Comparison of ENCODE assay signal across 8 cellular contexts in the genomic region with DNA sequence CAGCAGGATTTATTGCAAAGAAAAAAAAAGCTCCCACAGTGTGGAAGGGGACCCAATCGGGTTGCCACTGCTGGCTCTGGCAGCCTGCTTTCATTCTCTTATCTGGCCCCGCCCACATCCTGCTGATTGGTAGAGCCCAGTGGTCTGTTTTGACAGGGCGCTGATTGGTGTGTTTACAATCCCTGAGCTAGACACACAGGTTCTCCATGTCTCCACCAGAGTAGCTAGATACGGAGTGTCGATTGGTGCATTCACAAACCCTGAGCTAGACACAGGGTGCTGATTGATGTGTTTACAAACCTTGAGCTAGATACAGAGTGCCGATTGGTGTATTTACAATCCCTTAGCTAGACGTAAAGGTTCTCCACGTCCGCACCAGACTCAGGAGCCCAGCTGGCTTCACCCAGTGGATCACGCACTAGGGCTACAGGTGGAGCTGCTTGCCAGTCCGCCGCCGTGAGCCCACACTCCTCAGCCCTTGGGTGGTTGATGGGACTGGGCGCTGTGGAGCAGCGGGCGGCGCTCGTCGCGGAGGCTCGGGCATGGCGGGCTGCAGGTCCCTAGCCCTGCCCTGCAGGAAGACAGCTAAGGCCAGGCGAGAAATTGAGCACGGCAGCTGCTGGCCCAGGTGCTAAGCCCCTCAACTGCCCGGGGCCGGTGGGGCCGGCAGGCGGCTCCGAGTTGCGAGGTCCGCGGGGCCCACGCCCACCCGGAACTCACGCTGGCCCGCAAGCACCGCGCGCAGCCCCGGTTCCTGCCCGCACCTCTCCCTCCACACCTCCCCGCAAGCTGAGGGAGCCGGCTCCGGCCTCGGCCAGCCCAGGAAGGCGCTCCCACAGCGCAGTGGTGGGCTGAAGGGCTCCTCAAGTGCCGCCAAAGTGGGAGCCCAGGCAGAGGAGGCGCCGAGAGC. TPM values are rescaled to one million over a fixed set of nuclear protein-coding genes. Genes with fewer than 3 reads are reported as not detected.
DNase-seq lines count a peak whose midpoint lies in the region; TF ChIP-seq lines count a peak whose summit lies in the region.
"Not testable (repeated sequence)": the region's sequence is repeated elsewhere in the genome, so short reads cannot be mapped to it uniquely, and the experiment has no call there.

No MANE protein-coding gene starts in this region.

- CTCF ChIA-PET in activated naive CD4-positive, alpha-beta T cell treated with anti-CD3 and anti-CD28 coated beads, Interleukin-2, amount 10 ng/mL, durations not matched to agents 7 days and 5 days (lab: Charles Lee) = interaction anchor here (0.8 kb wide), 1 partner anchor 21 kb away, joined by 3 read pairs; no protein-coding TSS in a partner anchor

- peak overlapping the region; percentile 80 for H3K4me3 Mint-ChIP-seq in activated naive CD4-positive, alpha-beta T cell treated with anti-CD3 and anti-CD28 coated beads, Interleukin-2, amount 10 ng/mL, durations not matched to agents 7 days and 5 days

- H3K9me3 Mint-ChIP-seq in activated naive CD4-positive, alpha-beta T cell treated with anti-CD3 and anti-CD28 coated beads, Interleukin-2, amount 10 ng/mL, durations not matched to agents 7 days and 5 days = not testable (repeated sequence)

- peak overlapping the region; percentile 81 to 86 for H3K27ac ChIP-seq in uterus

- peak overlapping the region; percentile 98 for H3K27ac Mint-ChIP-seq in activated naive CD4-positive, alpha-beta T cell treated with anti-CD3 and anti-CD28 coated beads, Interleukin-2, amount 10 ng/mL, durations not matched to agents 7 days and 5 days

- peak; percentile 88 for TF ChIP-seq POLR2A in erythroblast (IDR thresholded peaks at IDR 0.05; ENCODE audit: low read length)
- TF ChIP-seq POLR2A in uterus (IDR thresholded peaks at IDR 0.05) = peak in 1 of 2 donors; percentile 49

- H3K27me3 Mint-ChIP-seq in activated naive CD4-positive, alpha-beta T cell treated with anti-CD3 and anti-CD28 coated beads, Interleukin-2, amount 10 ng/mL, durations not matched to agents 7 days and 5 days = not testable (repeated sequence)

- peaks cover 61% of the 10 kb centered on the region for H3K4me1 ChIP-seq in mononuclear cell (ENCODE audit: insufficient read depth, low read length)
- H3K4me1 ChIP-seq in uterus = not testable (repeated sequence)

- not testable (repeated sequence) for H3K9me3 ChIP-seq in mononuclear cell (ENCODE audit: low read depth, low read length); uterus

- H3K36me3 ChIP-seq in uterus = not testable (repeated sequence)

- intact Hi-C loops in uterus (cut with DNase I; ENCODE audit: low total_unique reads) = not testable (repeated sequence)

- not testable (repeated sequence) for H3K27me3 ChIP-seq in mononuclear cell (ENCODE audit: insufficient read depth, low read length); uterus

- TF ChIP-seq CTCF in GM12875 (IDR thresholded peaks at IDR 0.05; ENCODE audit: borderline replicate concordance, insufficient read depth, low read depth, low read length); WI38 (IDR thresholded peaks at IDR 0.05; ENCODE audit: low read depth, low read length); uterus (IDR thresholded peaks at IDR 0.05): not testable (repeated sequence)

- H3K4me3 ChIP-seq in GM12875 (ENCODE audit: low read depth, low read length) = peak overlapping the region; percentile 60
- H3K4me3 ChIP-seq in WI38 (ENCODE audit: low read depth, low read length) = peak overlapping the region; percentile 44
- peak overlapping the region; percentile 44 for H3K4me3 ChIP-seq in mononuclear cell (ENCODE audit: low read length)
- H3K4me3 ChIP-seq in uterus = peak overlapping the region; percentile 52 to 55

- DNase-seq in NCI-H2196 treated with DMSO at 0.1 percent for 48 hours (lab: John Stamatoyannopoulos, UW; ENCODE audit: unreplicated experiment) = peak; percentile 41
- peak; percentile 88 for DNase-seq in activated naive CD4-positive, alpha-beta T cell treated with anti-CD3 and anti-CD28 coated beads, Interleukin-2, amount 10 ng/mL, durations not matched to agents 7 days and 5 days
- peak; percentile 81 to 90 for DNase-seq in erythroblast (lab: John Stamatoyannopoulos, UW)
- DNase-seq in stimulated activated CD4-positive, alpha-beta T cell treated with anti-CD3 and anti-CD28 coated beads, Interleukin-1b, Interleukin-23, amount 100 ng/mL, for 24 hours (ENCODE audit: low read depth in 4 of 4, low spot score in 1 of 4) = peak in 3 of 4 experiments; percentile 36 to 50 (median 37)
- DNase-seq in uterus = peak; percentile 60 to 73

- peaks cover 26% of the 10 kb centered on the region for H3K36me3 Mint-ChIP-seq in activated naive CD4-positive, alpha-beta T cell treated with anti-CD3 and anti-CD28 coated beads, Interleukin-2, amount 10 ng/mL, durations not matched to agents 7 days and 5 days

- H3K4me1 Mint-ChIP-seq in activated naive CD4-positive, alpha-beta T cell treated with anti-CD3 and anti-CD28 coated beads, Interleukin-2, amount 10 ng/mL, durations not matched to agents 7 days and 5 days = peaks cover 77% of the 10 kb centered on the region

RNA-seq across cellular contexts. Expression of a gene that starts 3.5 kb away (rescaled TPM):
- total RNA-seq in mononuclear cell (120 TPM), uterus (100 to 1,000 TPM in 2 of 4 donors, 10 to 100 TPM in 2; 34.6 to 186 (median 115) TPM)

RNA-seq across cellular contexts. Expression of a gene that starts 52.5 kb away (rescaled TPM):
- total RNA-seq in mononuclear cell (64.0 TPM), uterus (10 to 100 TPM; 19.0 to 53.2 (median 44.4) TPM)

RNA-seq across cellular contexts. Expression of a gene that starts 53.5 kb away (rescaled TPM):
- total RNA-seq in mononuclear cell (119 TPM), uterus (1 to 10 TPM; 2.3 to 7.3 (median 5.5) TPM)

RNA-seq across cellular contexts. Expression of a gene that starts 57.8 kb away (rescaled TPM):
- total RNA-seq in mononuclear cell (1.3 TPM), uterus (10 to 100 TPM in 3 of 4 donors, 1 to 10 TPM in 1; 7.7 to 16.2 (median 14.6) TPM)

Comparison
In these comparisons a context has a peak if more than half of its experiments do, and no peak if none do; other contexts are left out.
1. Peak in every context shown above with its lines: DNase-seq, H3K4me3 ChIP-seq and H3K27ac ChIP-seq.
2. DNase-seq: peak in every context shown above with its lines; median percentile 88 in activated naive CD4-positive, alpha-beta T cell treated with anti-CD3 and anti-CD28 coated beads, Interleukin-2, amount 10 ng/mL, durations not matched to agents 7 days and 5 days; 86 in erythroblast; 66 in uterus; 41 in NCI-H2196 treated with DMSO at 0.1 percent for 48 hours; 37 in stimulated activated CD4-positive, alpha-beta T cell treated with anti-CD3 and anti-CD28 coated beads, Interleukin-1b, Interleukin-23, amount 100 ng/mL, for 24 hours.
3. RNA of a gene that starts 53.5 kb away (total RNA-seq): 119 TPM in mononuclear cell (single experiment); 2.3 to 7.3 TPM in uterus; every median in the first group is over 10 times any median in the second.